Comparison of ENCODE assay signal across 11 cellular contexts in the genomic region with DNA sequence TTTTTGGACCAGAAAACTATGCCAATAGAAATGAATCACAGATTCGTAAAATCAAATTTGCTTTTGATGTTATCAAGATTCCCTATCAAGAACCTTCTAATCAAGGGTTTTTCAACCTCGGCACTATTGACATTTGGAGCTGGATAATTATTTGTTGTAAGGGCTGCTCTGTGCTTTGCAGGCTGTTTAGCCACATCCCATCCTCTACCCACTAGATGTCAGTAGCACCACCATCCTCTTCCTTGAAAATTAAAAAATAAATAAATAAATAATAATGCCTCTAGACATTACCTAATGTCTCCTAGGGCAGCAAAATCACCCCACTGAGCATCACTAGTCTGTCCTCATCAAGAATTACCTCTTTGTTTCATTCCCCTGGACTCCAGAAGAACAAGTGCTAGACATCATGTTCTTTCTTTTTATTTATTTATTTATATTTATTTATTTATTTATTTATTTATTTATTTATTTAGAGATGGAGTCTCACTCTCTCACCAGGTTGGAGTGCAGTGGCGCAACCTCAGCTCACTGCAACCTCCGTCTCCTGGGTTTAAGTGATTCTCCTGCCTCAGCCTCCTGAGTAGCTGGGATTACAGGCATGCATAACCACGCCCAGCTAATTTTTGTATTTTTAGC.
A peak's percentile ranks its signal among the peaks of the same experiment; 100 is the strongest.
DNase-seq lines count a peak whose midpoint lies in the region; ATAC-seq and TF ChIP-seq lines count a peak whose summit lies in the region.
"Had no signal": no experiment of that assay in that cellular context is flagged by ENCODE, and none has a peak within 500 bp of the region (broad histone marks: within the 10 kb centered on the region; RNA-seq: fewer than 3 reads in every experiment).

No MANE protein-coding gene starts in this region.

- H3K9me2 ChIP-seq in GM23338 (ENCODE audit: insufficient read depth), result no peaks in the 10 kb centered on the region

- DNase-seq in GM23338 (ENCODE audit: low spot score) (peak; percentile 27), foreskin melanocyte (peak; percentile 45), gastrocnemius medialis (no peak), globus pallidus (ENCODE audit: low spot score) (no peak), activated gamma-delta T cell treated with Interleukin-2 at 50 U/mL for 16 hours (no peak)
- DNase-seq: caudate nucleus, NCI-H2029 treated with DMSO at 0.1 percent for 48 hours had no signal

- no peak overlapping the region for H2AFZ ChIP-seq in GM23338

- no peaks in the 10 kb centered on the region for H3K27me3 ChIP-seq in GM23338 (ENCODE audit: insufficient read depth)
- H3K27me3 ChIP-seq in gastrocnemius medialis, result no peaks in the 10 kb centered on the region
- H3K27me3 ChIP-seq: BLaER1 treated with 17β-estradiol and CSF1 and Interleukin-3, amounts not matched to agents 10 nM and 100 nM had no signal

- no peaks in the 10 kb centered on the region for H3K36me3 Mint-ChIP-seq in GM23338 (ENCODE audit: low read depth)

- no peaks in the 10 kb centered on the region for H3K27me3 Mint-ChIP-seq in GM23338 (ENCODE audit: insufficient read depth, low read depth, poor library complexity)

- no peaks in the 10 kb centered on the region for H3K4me1 Mint-ChIP-seq in GM23338

- H3K79me2 ChIP-seq in GM23338 (replicated peaks; ENCODE audit: insufficient read depth), result no peaks in the 10 kb centered on the region

- H3K9me3 Mint-ChIP-seq in GM23338, result no peaks in the 10 kb centered on the region

- no peak overlapping the region for H3K4me2 ChIP-seq in GM23338
- H3K4me2 ChIP-seq: BLaER1 treated with 17β-estradiol and CSF1 and Interleukin-3, amounts not matched to agents 10 nM and 100 nM had no signal

- H3K27ac ChIP-seq in 22Rv1 (no peak overlapping the region), GM23338 (ENCODE audit: low read depth) (no peak overlapping the region), VCaP (no peak overlapping the region), gastrocnemius medialis (no peak overlapping the region)
- H3K27ac ChIP-seq: BLaER1 treated with 17β-estradiol and CSF1 and Interleukin-3, amounts not matched to agents 10 nM and 100 nM had no signal

- in situ Hi-C loops in gastrocnemius medialis (cut with MboI; ENCODE audit: low sequenced_read_pairs in 4 of 4), result no loop called here

- H4K20me1 ChIP-seq in GM23338 (replicated peaks; ENCODE audit: insufficient read depth), result no peaks in the 10 kb centered on the region
- H4K20me1 ChIP-seq: BLaER1 treated with 17β-estradiol and CSF1 and Interleukin-3, amounts not matched to agents 10 nM and 100 nM had no signal

- H3K36me3 ChIP-seq in GM23338 (ENCODE audit: insufficient read depth), result no peaks in the 10 kb centered on the region
- H3K36me3 ChIP-seq in gastrocnemius medialis, result no peaks in the 10 kb centered on the region
- H3K36me3 ChIP-seq: BLaER1 treated with 17β-estradiol and CSF1 and Interleukin-3, amounts not matched to agents 10 nM and 100 nM had no signal

- H3K9me3 ChIP-seq in gastrocnemius medialis, result no peaks in the 10 kb centered on the region
- H3K9me3 ChIP-seq: BLaER1 treated with 17β-estradiol and CSF1 and Interleukin-3, amounts not matched to agents 10 nM and 100 nM had no signal

- intact Hi-C loops in gastrocnemius medialis (cut with DNase I; ENCODE audit: low total_unique reads), result no loop called here

- H3K4me3 Mint-ChIP-seq in GM23338, result no peak overlapping the region

- no peak for TF ChIP-seq POLR2A in gastrocnemius medialis (IDR thresholded peaks at IDR 0.05)

- H3K27ac Mint-ChIP-seq in GM23338, result no peak overlapping the region

- no peak overlapping the region for H3K4me3 ChIP-seq in GM23338
- no peak overlapping the region for H3K4me3 ChIP-seq in gastrocnemius medialis
- H3K4me3 ChIP-seq: BLaER1 treated with 17β-estradiol and CSF1 and Interleukin-3, amounts not matched to agents 10 nM and 100 nM had no signal

- ATAC-seq in GM23338, result peak; percentile 43
- ATAC-seq in gastrocnemius medialis, result no peak
- no peak for ATAC-seq in GM21367 (IDR thresholded peaks at IDR 0.05; ENCODE audit: unreplicated experiment)

- no peaks in the 10 kb centered on the region for H3F3A ChIP-seq in GM23338 (replicated peaks; ENCODE audit: low read depth)

- peak; percentile 51 for TF ChIP-seq CTCF in 22Rv1 (IDR thresholded peaks at IDR 0.05)
- TF ChIP-seq CTCF in GM23338 (conservative IDR thresholded peaks at IDR 0.05; ENCODE audit: low read depth in 2 of 2), result peak in 1 of 2 experiments; percentile 48; a peak in 3 of 4 replicates
- peak; percentile 53 for TF ChIP-seq CTCF in VCaP (conservative IDR thresholded peaks at IDR 0.05)
- TF ChIP-seq CTCF in gastrocnemius medialis (IDR thresholded peaks at IDR 0.05 in 4 of 5, conservative IDR thresholded peaks at IDR 0.05 in 1 of 5), result no peak

- H3K4me1 ChIP-seq in GM23338 (ENCODE audit: insufficient read depth) (no peaks in the 10 kb centered on the region), gastrocnemius medialis (no peaks in the 10 kb centered on the region)
- H3K4me1 ChIP-seq: BLaER1 treated with 17β-estradiol and CSF1 and Interleukin-3, amounts not matched to agents 10 nM and 100 nM had no signal

TF ChIP-seq in GM23338, 12 proteins besides CTCF, POLR2A, EP300 and RAD21 (continues in another document):
- no peak for TF ChIP-seq ZNF114 (CRISPR knock-in tag; IDR thresholded peaks at IDR 0.05)
- TF ChIP-seq, protein P1, sequence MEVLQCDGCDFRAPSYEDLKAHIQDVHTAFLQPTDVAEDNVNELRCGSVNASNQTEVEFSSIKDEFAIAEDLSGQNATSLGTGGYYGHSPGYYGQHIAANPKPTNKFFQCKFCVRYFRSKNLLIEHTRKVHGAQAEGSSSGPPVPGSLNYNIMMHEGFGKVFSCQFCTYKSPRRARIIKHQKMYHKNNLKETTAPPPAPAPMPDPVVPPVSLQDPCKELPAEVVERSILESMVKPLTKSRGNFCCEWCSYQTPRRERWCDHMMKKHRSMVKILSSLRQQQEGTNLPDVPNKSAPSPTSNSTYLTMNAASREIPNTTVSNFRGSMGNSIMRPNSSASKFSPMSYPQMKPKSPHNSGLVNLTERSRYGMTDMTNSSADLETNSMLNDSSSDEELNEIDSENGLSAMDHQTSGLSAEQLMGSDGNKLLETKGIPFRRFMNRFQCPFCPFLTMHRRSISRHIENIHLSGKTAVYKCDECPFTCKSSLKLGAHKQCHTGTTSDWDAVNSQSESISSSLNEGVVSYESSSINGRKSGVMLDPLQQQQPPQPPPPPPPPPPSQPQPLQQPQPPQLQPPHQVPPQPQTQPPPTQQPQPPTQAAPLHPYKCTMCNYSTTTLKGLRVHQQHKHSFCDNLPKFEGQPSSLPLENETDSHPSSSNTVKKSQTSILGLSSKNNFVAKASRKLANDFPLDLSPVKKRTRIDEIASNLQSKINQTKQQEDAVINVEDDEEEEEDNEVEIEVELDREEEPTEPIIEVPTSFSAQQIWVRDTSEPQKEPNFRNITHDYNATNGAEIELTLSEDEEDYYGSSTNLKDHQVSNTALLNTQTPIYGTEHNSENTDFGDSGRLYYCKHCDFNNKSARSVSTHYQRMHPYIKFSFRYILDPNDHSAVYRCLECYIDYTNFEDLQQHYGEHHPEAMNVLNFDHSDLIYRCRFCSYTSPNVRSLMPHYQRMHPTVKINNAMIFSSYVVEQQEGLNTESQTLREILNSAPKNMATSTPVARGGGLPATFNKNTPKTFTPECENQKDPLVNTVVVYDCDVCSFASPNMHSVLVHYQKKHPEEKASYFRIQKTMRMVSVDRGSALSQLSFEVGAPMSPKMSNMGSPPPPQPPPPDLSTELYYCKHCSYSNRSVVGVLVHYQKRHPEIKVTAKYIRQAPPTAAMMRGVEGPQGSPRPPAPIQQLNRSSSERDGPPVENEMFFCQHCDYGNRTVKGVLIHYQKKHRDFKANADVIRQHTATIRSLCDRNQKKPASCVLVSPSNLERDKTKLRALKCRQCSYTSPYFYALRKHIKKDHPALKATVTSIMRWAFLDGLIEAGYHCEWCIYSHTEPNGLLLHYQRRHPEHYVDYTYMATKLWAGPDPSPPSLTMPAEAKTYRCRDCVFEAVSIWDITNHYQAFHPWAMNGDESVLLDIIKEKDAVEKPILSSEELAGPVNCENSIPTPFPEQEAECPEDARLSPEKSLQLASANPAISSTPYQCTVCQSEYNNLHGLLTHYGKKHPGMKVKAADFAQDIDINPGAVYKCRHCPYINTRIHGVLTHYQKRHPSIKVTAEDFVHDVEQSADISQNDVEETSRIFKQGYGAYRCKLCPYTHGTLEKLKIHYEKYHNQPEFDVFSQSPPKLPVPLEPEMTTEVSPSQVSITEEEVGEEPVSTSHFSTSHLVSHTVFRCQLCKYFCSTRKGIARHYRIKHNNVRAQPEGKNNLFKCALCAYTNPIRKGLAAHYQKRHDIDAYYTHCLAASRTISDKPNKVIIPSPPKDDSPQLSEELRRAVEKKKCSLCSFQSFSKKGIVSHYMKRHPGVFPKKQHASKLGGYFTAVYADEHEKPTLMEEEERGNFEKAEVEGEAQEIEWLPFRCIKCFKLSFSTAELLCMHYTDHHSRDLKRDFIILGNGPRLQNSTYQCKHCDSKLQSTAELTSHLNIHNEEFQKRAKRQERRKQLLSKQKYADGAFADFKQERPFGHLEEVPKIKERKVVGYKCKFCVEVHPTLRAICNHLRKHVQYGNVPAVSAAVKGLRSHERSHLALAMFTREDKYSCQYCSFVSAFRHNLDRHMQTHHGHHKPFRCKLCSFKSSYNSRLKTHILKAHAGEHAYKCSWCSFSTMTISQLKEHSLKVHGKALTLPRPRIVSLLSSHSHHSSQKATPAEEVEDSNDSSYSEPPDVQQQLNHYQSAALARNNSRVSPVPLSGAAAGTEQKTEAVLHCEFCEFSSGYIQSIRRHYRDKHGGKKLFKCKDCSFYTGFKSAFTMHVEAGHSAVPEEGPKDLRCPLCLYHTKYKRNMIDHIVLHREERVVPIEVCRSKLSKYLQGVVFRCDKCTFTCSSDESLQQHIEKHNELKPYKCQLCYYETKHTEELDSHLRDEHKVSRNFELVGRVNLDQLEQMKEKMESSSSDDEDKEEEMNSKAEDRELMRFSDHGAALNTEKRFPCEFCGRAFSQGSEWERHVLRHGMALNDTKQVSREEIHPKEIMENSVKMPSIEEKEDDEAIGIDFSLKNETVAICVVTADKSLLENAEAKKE (CRISPR knock-in tag; IDR thresholded peaks at IDR 0.05), result no peak
- no peak for TF ChIP-seq ZNF331 (CRISPR knock-in tag; IDR thresholded peaks at IDR 0.05; ENCODE audit: low read depth)
- TF ChIP-seq CREB1 (CRISPR knock-in tag; IDR thresholded peaks at IDR 0.05; ENCODE audit: low read depth), result no peak
- no peak for TF ChIP-seq JUNB (IDR thresholded peaks at IDR 0.05; ENCODE audit: unreplicated experiment)
- TF ChIP-seq POLR2AphosphoS5 (IDR thresholded peaks at IDR 0.05; ENCODE audit: low read depth), result no peak

Comparison
In these comparisons a context has a peak if more than half of its experiments do, and no peak if none do; other contexts are left out.
1. CTCF ChIP-seq: peak in 22Rv1 (single experiment) and VCaP (single experiment); none in gastrocnemius medialis (0 of 5).
2. DNase-seq: peak in GM23338 (single experiment) and foreskin melanocyte (single experiment); none in gastrocnemius medialis (0 of 2), globus pallidus (single experiment) and activated gamma-delta T cell treated with Interleukin-2 at 50 U/mL for 16 hours (single experiment).